23 cellular contexts compared by ENCODE assay signal in the genomic region with DNA sequence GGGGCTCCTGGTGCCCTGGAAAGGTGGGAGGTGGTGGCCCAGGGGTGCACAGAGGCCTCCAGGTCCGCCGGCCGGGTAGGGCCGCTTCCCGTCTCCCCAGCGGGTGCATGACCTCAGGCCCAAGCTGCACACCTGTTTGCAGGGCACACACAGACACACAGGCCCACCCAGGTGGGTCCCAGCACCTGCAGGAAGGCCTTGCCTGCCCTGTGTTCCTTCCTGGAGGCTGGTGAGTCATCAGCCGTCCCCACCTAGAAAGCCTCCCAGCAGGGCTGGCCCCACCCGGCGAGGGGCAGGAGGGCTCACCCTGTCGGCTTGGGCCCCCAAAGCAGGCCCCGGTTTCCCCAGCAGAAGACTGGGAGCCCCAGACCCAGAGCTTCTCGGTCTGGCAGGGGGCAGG. TPM values are rescaled to one million over a fixed set of nuclear protein-coding genes. Genes with fewer than 3 reads are reported as not detected.
DNase-seq lines count a peak whose midpoint lies in the region; ATAC-seq, FAIRE-seq and TF ChIP-seq lines count a peak whose summit lies in the region.
"Had no signal": no experiment of that assay in that cellular context is flagged by ENCODE, and none has a peak within 500 bp of the region (broad histone marks: within the 10 kb centered on the region; RNA-seq: fewer than 3 reads in every experiment).

No MANE protein-coding gene starts in this region.

- DNase-seq in COLO668 (lab: John Stamatoyannopoulos, UW; ENCODE audit: unreplicated experiment), result peak; percentile 96
- DNase-seq in HT-29 (ENCODE audit: low spot score), result peak; percentile 86
- peak; percentile 12 for DNase-seq in bronchial epithelial cell (ENCODE audit: low read depth)
- DNase-seq in NCI-H1930 (lab: John Stamatoyannopoulos, UW), result no peak
- DNase-seq in NCI-H1092 treated with DMSO at 0.1 percent for 48 hours (lab: John Stamatoyannopoulos, UW), result no peak
- no peak for DNase-seq in epidermal melanocyte (ENCODE audit: insufficient read length, low spot score)
- DNase-seq: activated CD4-positive, alpha-beta memory T cell treated with anti-CD3 and anti-CD28 coated beads for 36 hours; activated CD4-positive, CD25-positive, alpha-beta regulatory T cell treated with anti-CD3 and anti-CD28 coated beads, Interleukin-2, amount 50 U/mL, for 72 hours; anterior cingulate cortex; left lung; naive thymus-derived CD8-positive, alpha-beta T cell; NCI-H1048; NCI-H187 treated with DMSO at 0.1 percent for 48 hours; occipital lobe; T-helper 17 cell had no signal

- no peak for ATAC-seq in HG03025 (IDR thresholded peaks at IDR 0.05; ENCODE audit: low FRiP score, unreplicated experiment)
- ATAC-seq: activated naive CD4-positive, alpha-beta T cell treated with anti-CD3 and anti-CD28 coated beads, Interleukin-2, amount 50 U/mL, for 72 hours; GM12878; left lung; naive thymus-derived CD8-positive, alpha-beta T cell; T-helper 17 cell had no signal

- no peak for TF ChIP-seq CTCF in bronchial epithelial cell (IDR thresholded peaks at IDR 0.05; ENCODE audit: insufficient read depth, low read length, severe bottlenecking)

- H3K4me3 ChIP-seq in bronchial epithelial cell (ENCODE audit: low read depth, low read length), result no peak overlapping the region
- no peak overlapping the region for H3K4me3 ChIP-seq in mucosa of stomach (ENCODE audit: low read length)
- H3K4me3 ChIP-seq: GM12878, left lung, SK-N-MC had no signal

- H3K36me3 ChIP-seq in bronchial epithelial cell (ENCODE audit: control insufficient read depth, insufficient read depth, low read length) (no peaks in the 10 kb centered on the region), mucosa of stomach (ENCODE audit: control insufficient read depth, insufficient read depth, low read length) (no peaks in the 10 kb centered on the region)
- H3K36me3 ChIP-seq: left lung had no signal

- H3K9ac ChIP-seq in mucosa of stomach (ENCODE audit: low read length), result peak overlapping the region; percentile 36

- peaks cover 43% of the 10 kb centered on the region for H3K4me1 ChIP-seq in mucosa of stomach (ENCODE audit: control insufficient read depth, insufficient read depth, low read length)
- H3K4me1 ChIP-seq: left lung had no signal

- H3K27me3 ChIP-seq in bronchial epithelial cell (ENCODE audit: control insufficient read depth, insufficient read depth, low read length), result no peaks in the 10 kb centered on the region
- H3K27me3 ChIP-seq in mucosa of stomach (ENCODE audit: control insufficient read depth, insufficient read depth, low read length), result no peaks in the 10 kb centered on the region

- no peak for FAIRE-seq in bronchial epithelial cell (lab: Jason Lieb, UNC)
- FAIRE-seq: GM12878 had no signal

- H3K9me3 ChIP-seq in mucosa of stomach (ENCODE audit: control insufficient read depth, low read length), result no peaks in the 10 kb centered on the region
- H3K9me3 ChIP-seq: left lung had no signal

RNA-seq across cellular contexts. Expression of gene TTLL10, which starts 23.6 kb away (rescaled TPM):
- total RNA-seq in HT-29 (2014; rRNA removed; shearing (Covaris generic)), result 5.8 and 6.6 TPM in 2 replicates
- not detected in 2 replicates for total RNA-seq in bronchial epithelial cell
- total RNA-seq: activated CD4-positive, alpha-beta memory T cell treated with anti-CD3 and anti-CD28 coated beads for 36 hours; activated naive CD4-positive, alpha-beta T cell treated with anti-CD3 and anti-CD28 coated beads, Interleukin-2, amount 50 U/mL, for 72 hours; Daoy; GM12878; naive thymus-derived CD8-positive, alpha-beta T cell; occipital lobe; RPMI7951; skeletal muscle tissue had no signal

RNA-seq across cellular contexts. Expression of gene C1orf159, which starts 34.2 kb away (rescaled TPM):
- 61.4 and 67.6 TPM in 2 replicates for total RNA-seq in HT-29 (2014; rRNA removed; shearing (Covaris generic))
- total RNA-seq in bronchial epithelial cell, result 5.9 and 8.2 TPM in 2 replicates

RNA-seq across cellular contexts. Expression of gene TNFRSF18, which starts 56.3 kb away (rescaled TPM):
- 0.42 TPM in 1 of 2 replicates, not detected in the other for total RNA-seq in HT-29 (2014; rRNA removed; shearing (Covaris generic))
- 1.7 TPM in 1 of 2 replicates, not detected in the other for total RNA-seq in bronchial epithelial cell
- total RNA-seq: occipital lobe, RPMI7951 had no signal

Comparison
In these comparisons a context has a peak if more than half of its experiments do, and no peak if none do; other contexts are left out.
1. DNase-seq: peak in COLO668 (single experiment), HT-29 (single experiment) and bronchial epithelial cell (single experiment); none in NCI-H1930 (0 of 2), NCI-H1092 treated with DMSO at 0.1 percent for 48 hours (single experiment) and epidermal melanocyte (single experiment).